2 cellular contexts compared by ENCODE assay signal in the genomic region with DNA sequence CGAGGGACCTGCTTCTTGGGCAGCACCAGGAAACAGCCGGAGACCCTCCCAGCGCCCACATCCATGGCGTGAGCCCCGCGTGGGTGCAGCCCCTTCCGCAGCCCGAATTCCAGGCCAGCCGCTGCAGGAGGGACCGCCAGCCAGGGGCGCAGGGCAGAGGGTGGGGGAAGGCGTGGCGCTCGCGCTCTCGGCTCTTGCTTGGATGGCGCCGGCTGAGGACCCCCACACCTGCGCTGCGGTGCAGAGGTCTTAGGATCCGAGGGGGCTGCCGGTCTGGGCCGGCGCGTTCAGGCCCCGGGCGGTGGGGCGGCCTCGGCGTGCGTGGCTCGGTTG.
A peak's percentile ranks its signal among the peaks of the same experiment; 100 is the strongest.
TF ChIP-seq lines count a peak whose summit lies in the region.

No MANE protein-coding gene starts in this region.

TF ChIP-seq in H1, 55 proteins besides CTCF, POLR2A, EP300 and RAD21:
- TF ChIP-seq RBBP5 (IDR thresholded peaks at IDR 0.05; ENCODE audit: borderline replicate concordance, low read depth, low read length) (no peak), TBP (IDR thresholded peaks at IDR 0.05; ENCODE audit: low read depth, low read length) (no peak), CEBPB (IDR thresholded peaks at IDR 0.05; ENCODE audit: low read depth, low read length) (no peak), SP1 (IDR thresholded peaks at IDR 0.05; ENCODE audit: low read depth, low read length) (no peak), EZH2 (IDR thresholded peaks at IDR 0.05; ENCODE audit: low read depth, low read length, severe bottlenecking) (peak; percentile 50), CBX5 (IDR thresholded peaks at IDR 0.05; ENCODE audit: low read depth, low read length) (no peak), SUZ12 (IDR thresholded peaks at IDR 0.05; ENCODE audit: low read length) (peak; percentile 21; the same call in 1 of the 2 replicates)

TF ChIP-seq in neural cell, 6 proteins besides CTCF, POLR2A, EP300 and RAD21:
- no peak for TF ChIP-seq SMC3 (conservative IDR thresholded peaks at IDR 0.05; ENCODE audit: poor library complexity)
- TF ChIP-seq EZH2 (IDR thresholded peaks at IDR 0.05; ENCODE audit: borderline replicate concordance, insufficient read depth, low read length, poor library complexity, severe bottlenecking) = no peak
- TF ChIP-seq, protein P1, sequence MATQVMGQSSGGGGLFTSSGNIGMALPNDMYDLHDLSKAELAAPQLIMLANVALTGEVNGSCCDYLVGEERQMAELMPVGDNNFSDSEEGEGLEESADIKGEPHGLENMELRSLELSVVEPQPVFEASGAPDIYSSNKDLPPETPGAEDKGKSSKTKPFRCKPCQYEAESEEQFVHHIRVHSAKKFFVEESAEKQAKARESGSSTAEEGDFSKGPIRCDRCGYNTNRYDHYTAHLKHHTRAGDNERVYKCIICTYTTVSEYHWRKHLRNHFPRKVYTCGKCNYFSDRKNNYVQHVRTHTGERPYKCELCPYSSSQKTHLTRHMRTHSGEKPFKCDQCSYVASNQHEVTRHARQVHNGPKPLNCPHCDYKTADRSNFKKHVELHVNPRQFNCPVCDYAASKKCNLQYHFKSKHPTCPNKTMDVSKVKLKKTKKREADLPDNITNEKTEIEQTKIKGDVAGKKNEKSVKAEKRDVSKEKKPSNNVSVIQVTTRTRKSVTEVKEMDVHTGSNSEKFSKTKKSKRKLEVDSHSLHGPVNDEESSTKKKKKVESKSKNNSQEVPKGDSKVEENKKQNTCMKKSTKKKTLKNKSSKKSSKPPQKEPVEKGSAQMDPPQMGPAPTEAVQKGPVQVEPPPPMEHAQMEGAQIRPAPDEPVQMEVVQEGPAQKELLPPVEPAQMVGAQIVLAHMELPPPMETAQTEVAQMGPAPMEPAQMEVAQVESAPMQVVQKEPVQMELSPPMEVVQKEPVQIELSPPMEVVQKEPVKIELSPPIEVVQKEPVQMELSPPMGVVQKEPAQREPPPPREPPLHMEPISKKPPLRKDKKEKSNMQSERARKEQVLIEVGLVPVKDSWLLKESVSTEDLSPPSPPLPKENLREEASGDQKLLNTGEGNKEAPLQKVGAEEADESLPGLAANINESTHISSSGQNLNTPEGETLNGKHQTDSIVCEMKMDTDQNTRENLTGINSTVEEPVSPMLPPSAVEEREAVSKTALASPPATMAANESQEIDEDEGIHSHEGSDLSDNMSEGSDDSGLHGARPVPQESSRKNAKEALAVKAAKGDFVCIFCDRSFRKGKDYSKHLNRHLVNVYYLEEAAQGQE (IDR thresholded peaks at IDR 0.05; ENCODE audit: borderline replicate concordance) = no peak
- no peak for TF ChIP-seq TAF1 (IDR thresholded peaks at IDR 0.05; ENCODE audit: low read depth)
- no peak for TF ChIP-seq POLR2AphosphoS5 (IDR thresholded peaks at IDR 0.05)
- TF ChIP-seq MXI1 (conservative IDR thresholded peaks at IDR 0.05; ENCODE audit: poor library complexity, severe bottlenecking) = no peak
